In the genomic region with DNA sequence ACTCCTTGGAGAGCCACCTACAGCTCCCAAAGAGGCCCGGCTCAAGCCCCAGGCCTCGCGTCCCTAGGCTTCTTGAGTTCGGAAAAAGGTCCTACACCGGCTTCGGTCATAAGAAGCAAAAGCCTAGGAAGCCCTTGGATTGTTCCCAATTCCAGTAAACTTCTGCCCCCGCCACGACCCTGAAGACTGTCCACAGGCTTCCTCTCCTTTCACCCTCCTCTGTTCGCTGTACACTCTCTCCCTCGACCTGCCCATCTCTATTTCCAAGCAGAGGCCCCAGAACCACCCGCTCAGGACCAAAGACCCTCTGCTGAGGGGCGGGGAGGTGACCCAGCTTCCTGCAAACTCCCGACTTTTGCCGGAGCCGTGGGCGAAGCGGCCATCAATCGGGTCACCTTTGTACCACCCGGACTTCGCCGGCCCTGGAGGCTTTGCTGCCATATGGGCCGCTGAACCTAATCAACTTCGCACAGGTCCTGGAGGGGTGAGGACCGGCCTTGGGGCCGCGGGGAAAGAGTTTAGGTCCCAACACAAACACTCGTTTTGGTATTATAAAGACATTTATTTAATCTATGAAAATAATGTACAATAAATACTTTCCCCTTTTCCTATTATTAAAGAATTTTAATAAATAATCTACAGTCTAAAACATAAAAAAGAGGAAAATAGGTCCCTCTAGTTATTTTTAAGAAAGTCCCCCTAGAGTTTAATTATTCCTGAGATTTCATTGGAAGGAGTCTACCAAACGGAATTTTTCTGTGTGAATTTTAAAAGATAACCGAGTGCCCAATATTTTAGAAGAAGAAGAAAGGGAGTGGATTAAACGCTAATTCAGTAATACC, we compare ENCODE assay signal across 8 cellular contexts. TPM values are rescaled to one million over a fixed set of nuclear protein-coding genes. Genes with fewer than 3 reads are reported as not detected.
DNase-seq lines count a peak whose midpoint lies in the region; ATAC-seq, FAIRE-seq and TF ChIP-seq lines count a peak whose summit lies in the region.

No MANE protein-coding gene starts in this region.

- BruUV-seq in OCI-LY7 (replicated peaks; lab: Mats Ljungman, UMichigan), result no TSS peak

- CTCF ChIA-PET in OCI-LY7 (lab: Charles Lee; ENCODE audit: unreplicated experiment), result no interaction called here

- H3K79me2 ChIP-seq in OCI-LY7 (ENCODE audit: insufficient read depth, low read depth, low read length), result no peaks in the 10 kb centered on the region

- no peaks in the 10 kb centered on the region for H3K9me3 ChIP-seq in mucosa of rectum (ENCODE audit: control insufficient read depth in 2 of 2, low read length in 2 of 2)
- no peaks in the 10 kb centered on the region for H3K9me3 ChIP-seq in OCI-LY7 (ENCODE audit: low read length)

- H3K9ac ChIP-seq in mucosa of rectum (ENCODE audit: low read depth in 1 of 2, low read length in 2 of 2), result peak overlapping the region; percentile 69 to 79

- DNase-seq in COLO668 (lab: John Stamatoyannopoulos, UW; ENCODE audit: unreplicated experiment) (peak; percentile 49), RCC 7860 (ENCODE audit: low spot score) (peak; percentile 20), urothelium cell line (ENCODE audit: low spot score) (no peak), OCI-LY7 (ENCODE audit: low spot score) (no peak)

- POLR2A ChIA-PET in OCI-LY7 (lab: Charles Lee), result no interaction called here

- H3K4me1 ChIP-seq in mucosa of rectum (ENCODE audit: control insufficient read depth in 2 of 2, insufficient read depth in 2 of 2, low read length in 2 of 2), result peaks cover 12% of the 10 kb centered on the region in 2 donors
- H3K4me1 ChIP-seq in OCI-LY7 (ENCODE audit: insufficient read depth, low read length, poor library complexity, severe bottlenecking), result no peaks in the 10 kb centered on the region

- peaks cover 20% of the 10 kb centered on the region for H3K36me3 Mint-ChIP-seq in dendritic cell treated with granulocyte-macrophage colony-stimulating factor and Interleukin-4, amounts not matched to agents 40 ng/mL and 50 ng/mL, for 4 days (ENCODE audit: low read depth)

- ATAC-seq in GM19324 (IDR thresholded peaks at IDR 0.05; ENCODE audit: low FRiP score, unreplicated experiment) (no peak), HG03378 (IDR thresholded peaks at IDR 0.05; ENCODE audit: unreplicated experiment) (no peak)

- peaks cover 78% of the 10 kb centered on the region for H3K27me3 Mint-ChIP-seq in dendritic cell treated with granulocyte-macrophage colony-stimulating factor and Interleukin-4, amounts not matched to agents 40 ng/mL and 50 ng/mL, for 4 days

- peak overlapping the region; percentile 63 to 80 for H3K4me3 ChIP-seq in mucosa of rectum (ENCODE audit: low read length in 2 of 2)
- H3K4me3 ChIP-seq in OCI-LY7 (ENCODE audit: low read depth, low read length, poor library complexity, severe bottlenecking), result no peak overlapping the region

- H3K36me3 ChIP-seq in mucosa of rectum (ENCODE audit: control insufficient read depth in 2 of 2, insufficient read depth in 2 of 2, low read length in 2 of 2) (no peaks in the 10 kb centered on the region), OCI-LY7 (ENCODE audit: insufficient read depth, low read length) (no peaks in the 10 kb centered on the region)

- H3K27me3 ChIP-seq in mucosa of rectum (ENCODE audit: control insufficient read depth in 2 of 2, insufficient read depth in 2 of 2, low read length in 2 of 2), result peaks cover 0 to 3% of the 10 kb centered on the region in 2 donors

- no peak overlapping the region for H2AFZ ChIP-seq in OCI-LY7 (ENCODE audit: low read length)

- H3K4me3 Mint-ChIP-seq in dendritic cell treated with granulocyte-macrophage colony-stimulating factor and Interleukin-4, amounts not matched to agents 40 ng/mL and 50 ng/mL, for 4 days, result peak overlapping the region; percentile 81

- H3K9me2 ChIP-seq in OCI-LY7 (ENCODE audit: insufficient read depth, low read length), result no peaks in the 10 kb centered on the region

- no peak overlapping the region for H3K4me2 ChIP-seq in OCI-LY7 (ENCODE audit: low read length)

- TF ChIP-seq CTCF in OCI-LY7 (conservative IDR thresholded peaks at IDR 0.05; ENCODE audit: low read length), result no peak

- FAIRE-seq in RCC 7860 (lab: Jason Lieb, UNC) (peak; percentile 45), urothelium cell line (lab: Jason Lieb, UNC) (no peak)

- intact Hi-C loops in dendritic cell treated with granulocyte-macrophage colony-stimulating factor and Interleukin-4, amounts not matched to agents 40 ng/mL and 50 ng/mL, for 4 days (cut with micrococcal nuclease), result loop anchor here (10.0 kb wide), 1 partner anchor 48 kb away; no protein-coding TSS in a partner anchor
- intact Hi-C loops in OCI-LY7 (cut with micrococcal nuclease; ENCODE audit: unreplicated experiment), result no loop called here

- no peaks in the 10 kb centered on the region for H4K20me1 ChIP-seq in OCI-LY7 (ENCODE audit: insufficient read depth, low read length)

- H3K27ac ChIP-seq in mucosa of rectum (ENCODE audit: low read depth in 2 of 2, low read length in 2 of 2) (peak overlapping the region; percentile 82 to 87), OCI-LY7 (ENCODE audit: low read depth, low read length, poor library complexity, severe bottlenecking) (no peak overlapping the region)

- peak overlapping the region; percentile 86 for H3K27ac Mint-ChIP-seq in dendritic cell treated with granulocyte-macrophage colony-stimulating factor and Interleukin-4, amounts not matched to agents 40 ng/mL and 50 ng/mL, for 4 days

- H3K9me3 Mint-ChIP-seq in dendritic cell treated with granulocyte-macrophage colony-stimulating factor and Interleukin-4, amounts not matched to agents 40 ng/mL and 50 ng/mL, for 4 days, result no peaks in the 10 kb centered on the region

- peaks cover 53% of the 10 kb centered on the region for H3K4me1 Mint-ChIP-seq in dendritic cell treated with granulocyte-macrophage colony-stimulating factor and Interleukin-4, amounts not matched to agents 40 ng/mL and 50 ng/mL, for 4 days (ENCODE audit: low read depth)

RNA-seq across cellular contexts. Expression of a gene that starts 2.6 kb away (rescaled TPM):
- not detected in 2 replicates for total RNA-seq in OCI-LY7 (2014; rRNA removed; shearing (Covaris generic))
- not detected in 2 replicates for total RNA-seq in OCI-LY7 (2022)

RNA-seq across cellular contexts. Expression of a gene that starts 11.5 kb away (rescaled TPM):
- not detected in 2 replicates for total RNA-seq in OCI-LY7 (2014; rRNA removed; shearing (Covaris generic))
- total RNA-seq in OCI-LY7 (2022), result not detected in 2 replicates

RNA-seq across cellular contexts. Expression of a gene that starts 35.8 kb away (rescaled TPM):
- total RNA-seq in OCI-LY7 (2014; rRNA removed; shearing (Covaris generic)), result 7.2 and 7.4 TPM in 2 replicates
- 8.9 and 9.2 TPM in 2 replicates for total RNA-seq in OCI-LY7 (2022)

RNA-seq across cellular contexts. Expression of a gene that starts 47.7 kb away (rescaled TPM):
- total RNA-seq in OCI-LY7 (2014; rRNA removed; shearing (Covaris generic)), result 7.7 and 14.0 TPM in 2 replicates
- total RNA-seq in OCI-LY7 (2022), result 13.0 and 14.6 TPM in 2 replicates

RNA-seq across cellular contexts. Expression of a gene that starts 51.2 kb away (rescaled TPM):
- total RNA-seq in OCI-LY7 (2014; rRNA removed; shearing (Covaris generic)), result not detected in 2 replicates
- total RNA-seq in OCI-LY7 (2022), result not detected in 2 replicates

Comparison
In these comparisons a context has a peak if more than half of its experiments do, and no peak if none do; other contexts are left out.
1. DNase-seq: peak in COLO668 (single experiment) and RCC 7860 (single experiment); none in urothelium cell line (single experiment) and OCI-LY7 (single experiment).